ENCODE assay signal across 1 cellular context in genomic region chr20:25390538-25391528, GRCh38.
TF ChIP-seq lines count a peak whose summit lies in the region.

Gene ABHD12 (minus strand): TSS chr20:25390835. CDS start chr20:25390703, 132 bp downstream.

TF ChIP-seq in HepG2, 621 proteins besides CTCF, POLR2A, EP300 and RAD21 (continued from another document):
- TF ChIP-seq ZBTB2 (CRISPR knock-in tag; IDR thresholded peaks at IDR 0.05; ENCODE audit: low read depth) (peak; percentile 90), IKZF4 (CRISPR knock-in tag; IDR thresholded peaks at IDR 0.05; ENCODE audit: borderline replicate concordance, low read depth, not compliant biosample characterization) (peak; percentile 42), NFE2L1 (CRISPR knock-in tag; IDR thresholded peaks at IDR 0.05; ENCODE audit: borderline replicate concordance) (no peak), ZNF292 (CRISPR knock-in tag; IDR thresholded peaks at IDR 0.05; ENCODE audit: borderline replicate concordance, low read depth) (peak; percentile 90), ZNF235 (CRISPR knock-in tag; IDR thresholded peaks at IDR 0.05; ENCODE audit: borderline replicate concordance) (peak; percentile 44; the same call in 1 of the 2 replicates), NFKBIZ (CRISPR knock-in tag; IDR thresholded peaks at IDR 0.05) (peak; percentile 67; the same call in 1 of the 2 replicates), KDM1A (CRISPR knock-in tag; IDR thresholded peaks at IDR 0.05) (peak; percentile 94), AGO2 (optimal IDR thresholded peaks at IDR 0.05; ENCODE audit: low read depth, low read length) (peak; percentile 39), ZNF24 (IDR thresholded peaks at IDR 0.05) (no peak), MBD4 (IDR thresholded peaks at IDR 0.05; ENCODE audit: borderline replicate concordance, low read length) (no peak), KAT7 (CRISPR knock-in tag; IDR thresholded peaks at IDR 0.05; ENCODE audit: borderline replicate concordance) (peak; percentile 95), ZSCAN20 (CRISPR knock-in tag; IDR thresholded peaks at IDR 0.05; ENCODE audit: borderline replicate concordance) (no peak), MEIS2 (CRISPR knock-in tag; IDR thresholded peaks at IDR 0.05) (no peak; the same call in 1 of the 2 replicates), ZNF639 (CRISPR knock-in tag; conservative IDR thresholded peaks at IDR 0.05) (peak; percentile 82; the same call in 1 of the 2 replicates), GZF1 (CRISPR knock-in tag; IDR thresholded peaks at IDR 0.05) (no peak; the same call in 1 of the 2 replicates), HDAC1 (CRISPR knock-in tag; IDR thresholded peaks at IDR 0.05) (peak; percentile 92), ZBTB3 (CRISPR knock-in tag; IDR thresholded peaks at IDR 0.05; ENCODE audit: borderline replicate concordance, low read depth) (peak; percentile 71; the same call in 1 of the 2 replicates), ZNF879 (CRISPR knock-in tag; IDR thresholded peaks at IDR 0.05) (no peak; the same call in 1 of the 2 replicates), HES4 (CRISPR knock-in tag; IDR thresholded peaks at IDR 0.05; ENCODE audit: borderline replicate concordance) (peak; percentile 58), ELF4 (CRISPR knock-in tag; IDR thresholded peaks at IDR 0.05; ENCODE audit: borderline replicate concordance) (no peak), BRCA1 (CRISPR knock-in tag; IDR thresholded peaks at IDR 0.05) (peak; percentile 83; the same call in 1 of the 2 replicates), ZUFSP (CRISPR knock-in tag; IDR thresholded peaks at IDR 0.05; ENCODE audit: borderline replicate concordance) (no peak), ZNF441 (CRISPR knock-in tag; IDR thresholded peaks at IDR 0.05; ENCODE audit: borderline replicate concordance) (peak; percentile 68; the same call in 1 of the 2 replicates)
- TF ChIP-seq, protein P1, sequence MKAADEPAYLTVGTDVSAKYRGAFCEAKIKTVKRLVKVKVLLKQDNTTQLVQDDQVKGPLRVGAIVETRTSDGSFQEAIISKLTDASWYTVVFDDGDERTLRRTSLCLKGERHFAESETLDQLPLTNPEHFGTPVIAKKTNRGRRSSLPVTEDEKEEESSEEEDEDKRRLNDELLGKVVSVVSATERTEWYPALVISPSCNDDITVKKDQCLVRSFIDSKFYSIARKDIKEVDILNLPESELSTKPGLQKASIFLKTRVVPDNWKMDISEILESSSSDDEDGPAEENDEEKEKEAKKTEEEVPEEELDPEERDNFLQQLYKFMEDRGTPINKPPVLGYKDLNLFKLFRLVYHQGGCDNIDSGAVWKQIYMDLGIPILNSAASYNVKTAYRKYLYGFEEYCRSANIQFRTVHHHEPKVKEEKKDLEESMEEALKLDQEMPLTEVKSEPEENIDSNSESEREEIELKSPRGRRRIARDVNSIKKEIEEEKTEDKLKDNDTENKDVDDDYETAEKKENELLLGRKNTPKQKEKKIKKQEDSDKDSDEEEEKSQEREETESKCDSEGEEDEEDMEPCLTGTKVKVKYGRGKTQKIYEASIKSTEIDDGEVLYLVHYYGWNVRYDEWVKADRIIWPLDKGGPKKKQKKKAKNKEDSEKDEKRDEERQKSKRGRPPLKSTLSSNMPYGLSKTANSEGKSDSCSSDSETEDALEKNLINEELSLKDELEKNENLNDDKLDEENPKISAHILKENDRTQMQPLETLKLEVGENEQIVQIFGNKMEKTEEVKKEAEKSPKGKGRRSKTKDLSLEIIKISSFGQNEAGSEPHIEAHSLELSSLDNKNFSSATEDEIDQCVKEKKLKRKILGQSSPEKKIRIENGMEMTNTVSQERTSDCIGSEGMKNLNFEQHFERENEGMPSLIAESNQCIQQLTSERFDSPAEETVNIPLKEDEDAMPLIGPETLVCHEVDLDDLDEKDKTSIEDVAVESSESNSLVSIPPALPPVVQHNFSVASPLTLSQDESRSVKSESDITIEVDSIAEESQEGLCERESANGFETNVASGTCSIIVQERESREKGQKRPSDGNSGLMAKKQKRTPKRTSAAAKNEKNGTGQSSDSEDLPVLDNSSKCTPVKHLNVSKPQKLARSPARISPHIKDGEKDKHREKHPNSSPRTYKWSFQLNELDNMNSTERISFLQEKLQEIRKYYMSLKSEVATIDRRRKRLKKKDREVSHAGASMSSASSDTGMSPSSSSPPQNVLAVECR (CRISPR knock-in tag; IDR thresholded peaks at IDR 0.05; ENCODE audit: borderline replicate concordance), result peak; percentile 65; the same call in 1 of the 2 replicates
- TF ChIP-seq, protein P2, sequence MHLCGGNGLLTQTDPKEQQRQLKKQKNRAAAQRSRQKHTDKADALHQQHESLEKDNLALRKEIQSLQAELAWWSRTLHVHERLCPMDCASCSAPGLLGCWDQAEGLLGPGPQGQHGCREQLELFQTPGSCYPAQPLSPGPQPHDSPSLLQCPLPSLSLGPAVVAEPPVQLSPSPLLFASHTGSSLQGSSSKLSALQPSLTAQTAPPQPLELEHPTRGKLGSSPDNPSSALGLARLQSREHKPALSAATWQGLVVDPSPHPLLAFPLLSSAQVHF (CRISPR knock-in tag; IDR thresholded peaks at IDR 0.05), result no peak
